Comparison of ENCODE assay signal across 34 cellular contexts in genomic region chr18:11666831-11667230, GRCh38. TPM values are rescaled to one million over a fixed set of nuclear protein-coding genes. Genes with fewer than 3 reads are reported as not detected.
"Had no signal": no experiment of that assay in that cellular context is flagged by ENCODE, and none has a peak within 500 bp of the region (broad histone marks: within the 10 kb centered on the region; RNA-seq: fewer than 3 reads in every experiment).

No MANE protein-coding gene starts in this region.

- H3K36me3 ChIP-seq: heart right ventricle, left lung, lower lobe of right lung, neural progenitor cell, neutrophil, ovary, right atrium auricular region, right lobe of liver, tibial nerve, vagina had no signal

- H3K9me3 ChIP-seq: heart right ventricle, left lung, lower lobe of right lung, neutrophil, ovary, right atrium auricular region, right lobe of liver, tibial nerve, vagina had no signal

- H3K27ac ChIP-seq: heart right ventricle, hepatocyte, left lung, lower lobe of right lung, neural progenitor cell, neutrophil, ovary, right atrium auricular region, right lobe of liver, tibial nerve, vagina had no signal

- H3K4me3 Mint-ChIP-seq: naive thymus-derived CD8-positive, alpha-beta T cell; nephron; neural progenitor cell; stimulated activated memory B cell treated with anti-CD40 and anti-IgM and Interleukin-4, amounts not matched to agents 10 μg/mL and 1 μg/mL and 100 μg/mL, for 72 hours; stimulated activated naive CD8-positive, alpha-beta T cell treated with anti-CD3 and anti-CD28 coated beads, Interleukin-15, amount 100 ng/mL, for 72 hours; type B pancreatic cell had no signal

- H3K4me1 ChIP-seq: heart right ventricle, left lung, lower lobe of right lung, right atrium auricular region, right lobe of liver, tibial nerve had no signal

- H3K4me1 Mint-ChIP-seq: naive thymus-derived CD8-positive, alpha-beta T cell; stimulated activated memory B cell treated with anti-CD40 and anti-IgM and Interleukin-4, amounts not matched to agents 10 μg/mL and 1 μg/mL and 100 μg/mL, for 72 hours; stimulated activated naive CD8-positive, alpha-beta T cell treated with anti-CD3 and anti-CD28 coated beads, Interleukin-15, amount 100 ng/mL, for 72 hours had no signal

- H3K27me3 ChIP-seq: neural progenitor cell, ovary, right atrium auricular region, right lobe of liver, vagina had no signal

- H3K9me3 Mint-ChIP-seq: naive thymus-derived CD8-positive, alpha-beta T cell; nephron; neural progenitor cell; stimulated activated memory B cell treated with anti-CD40 and anti-IgM and Interleukin-4, amounts not matched to agents 10 μg/mL and 1 μg/mL and 100 μg/mL, for 72 hours; stimulated activated naive CD8-positive, alpha-beta T cell treated with anti-CD3 and anti-CD28 coated beads, Interleukin-15, amount 100 ng/mL, for 72 hours; type B pancreatic cell had no signal

- H3K27ac Mint-ChIP-seq: naive thymus-derived CD8-positive, alpha-beta T cell; nephron; neural progenitor cell; progenitor cell of endocrine pancreas; stimulated activated memory B cell treated with anti-CD40 and anti-IgM and Interleukin-4, amounts not matched to agents 10 μg/mL and 1 μg/mL and 100 μg/mL, for 72 hours; type B pancreatic cell had no signal

- DNase-seq: heart right ventricle; kidney; left colon; left lung; lower lobe of right lung; naive thymus-derived CD8-positive, alpha-beta T cell; occipital lobe; ovary; right lobe of liver; stimulated activated CD4-positive, alpha-beta T cell treated with anti-CD3 and anti-CD28 coated beads, Interleukin-1b, Interleukin-23, amount 100 ng/mL, for 48 hours; stimulated activated CD4-positive, alpha-beta T cell treated with anti-CD3 and anti-CD28 coated beads, Interleukin-2, amount 100 ng/mL, for 48 hours; stimulated activated CD4-positive, alpha-beta T cell treated with anti-CD3 and anti-CD28 coated beads, Interleukin-4, amount 100 ng/mL, for 4 hours; stimulated activated CD8-positive, alpha-beta memory T cell treated with anti-CD3 and anti-CD28 coated beads, Interleukin-4, amount 100 ng/mL, for 48 hours; stimulated activated naive CD4-positive, alpha-beta T cell treated with Interleukin-2 at 50 U/mL for 16 hours; stimulated activated naive CD8-positive, alpha-beta T cell treated with anti-CD3 and anti-CD28 coated beads, Interleukin-15, amount 100 ng/mL, for 72 hours; substantia nigra had no signal

- H3K4me3 ChIP-seq: heart right ventricle, hepatocyte, left lung, lower lobe of right lung, neural progenitor cell, ovary, right atrium auricular region, right lobe of liver, smooth muscle cell, tibial nerve, vagina had no signal

- H3K36me3 Mint-ChIP-seq: naive thymus-derived CD8-positive, alpha-beta T cell; neural progenitor cell; stimulated activated memory B cell treated with anti-CD40 and anti-IgM and Interleukin-4, amounts not matched to agents 10 μg/mL and 1 μg/mL and 100 μg/mL, for 72 hours; type B pancreatic cell had no signal

- ATAC-seq: heart right ventricle; left colon; left lung; lower lobe of right lung; naive thymus-derived CD8-positive, alpha-beta T cell; right lobe of liver; stimulated activated memory B cell treated with anti-CD40 and anti-IgM and Interleukin-4, amounts not matched to agents 10 μg/mL and 1 μg/mL and 100 μg/mL, for 72 hours; stimulated activated naive CD8-positive, alpha-beta T cell treated with anti-CD3 and anti-CD28 coated beads, Interleukin-15, amount 100 ng/mL, for 72 hours had no signal

RNA-seq across cellular contexts. Expression of gene SLC35G4, which starts 57.4 kb away (rescaled TPM):
- total RNA-seq: heart right ventricle; hepatocyte; kidney; left colon; left lung; liver; lower lobe of right lung; mucosa of gallbladder; naive thymus-derived CD8-positive, alpha-beta T cell; occipital lobe; ovary; progenitor cell of endocrine pancreas; pulmonary artery endothelial cell; renal cortical epithelial cell; right atrium auricular region; right lobe of liver; skeletal muscle tissue; smooth muscle cell; temporal lobe; tibial nerve; urinary bladder; vagina had no signal
- polyA plus RNA-seq: heart right ventricle; hepatocyte; liver; naive thymus-derived CD8-positive, alpha-beta T cell; ovary; smooth muscle cell; urinary bladder had no signal
